Comparison of ENCODE assay signal across 28 cellular contexts in the genomic region with DNA sequence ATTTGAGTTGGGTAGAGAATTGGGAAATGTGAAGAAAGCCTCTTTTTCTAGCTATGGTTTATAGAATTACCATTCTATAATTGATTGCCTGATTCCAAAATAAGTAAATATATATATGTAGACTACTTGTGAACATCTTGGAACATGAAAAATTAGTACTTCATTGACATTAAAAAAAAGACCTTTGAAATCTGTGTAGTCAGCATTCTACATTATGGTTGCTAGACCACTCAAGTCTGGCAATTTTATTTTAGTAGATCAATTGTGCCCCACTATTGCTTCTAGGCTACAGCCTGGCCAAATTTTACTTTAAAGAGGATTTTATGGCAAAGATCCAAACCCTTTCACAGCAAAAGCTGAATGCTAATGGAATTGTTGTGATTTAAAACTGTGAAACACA.
"Had no signal": no experiment of that assay in that cellular context is flagged by ENCODE, and none has a peak within 500 bp of the region (broad histone marks: within the 10 kb centered on the region; RNA-seq: fewer than 3 reads in every experiment).

No MANE protein-coding gene starts in this region.

- FAIRE-seq: urothelium cell line had no signal

- H3K27ac ChIP-seq: neural progenitor cell, ovary, parathyroid adenoma, psoas muscle, skin epidermis, spleen, thoracic aorta, thyroid gland, tibial nerve, upper lobe of left lung, vagina had no signal

- H2AFZ ChIP-seq: neural progenitor cell, parathyroid adenoma had no signal

- H3K36me3 ChIP-seq: ovary, spleen, thoracic aorta, thyroid gland, tibial nerve, upper lobe of left lung, vagina had no signal

- DNase-seq: natural killer cell; occipital lobe; ovary; posterior cingulate gyrus; psoas muscle; right cardiac atrium; spleen; stimulated activated CD4-positive, alpha-beta T cell treated with anti-CD3 and anti-CD28 coated beads, Interleukin-12 subunit alpha, Interleukin-12 subunit beta, amount 100 ng/mL, for 4 hours; stimulated activated CD4-positive, alpha-beta T cell treated with anti-CD3 and anti-CD28 coated beads, Interleukin-1b, Interleukin-23, amount 100 ng/mL, for 48 hours; stimulated activated CD4-positive, alpha-beta T cell treated with anti-CD3 and anti-CD28 coated beads, Interleukin-4, amount 100 ng/mL, for 1 hour; stimulated activated CD4-positive, alpha-beta T cell treated with anti-CD3 and anti-CD28 coated beads, Interleukin-4, amount 100 ng/mL, for 4 hours; stimulated activated CD8-positive, alpha-beta memory T cell treated with anti-CD3 and anti-CD28 coated beads, Interleukin-4, amount 100 ng/mL, for 48 hours; stimulated activated naive CD4-positive, alpha-beta T cell; stimulated activated naive CD8-positive, alpha-beta T cell treated with anti-CD3 and anti-CD28 coated beads, Interleukin-15, amount 100 ng/mL, for 72 hours; stimulated activated naive CD8-positive, alpha-beta T cell treated with anti-CD3 and anti-CD28 coated beads, Interleukin-15, Interleukin-2, amounts not matched to agents 100 U/mL and 50 U/mL, for 24 hours; thyroid gland; trophoblast cell; upper lobe of left lung had no signal

- H3K79me2 ChIP-seq: parathyroid adenoma had no signal

- H3K4me2 ChIP-seq: neural progenitor cell, smooth muscle cell had no signal

- ATAC-seq: natural killer cell; psoas muscle; right cardiac atrium; sciatic nerve; stimulated activated memory B cell treated with anti-CD40 and anti-IgM and Interleukin-4, amounts not matched to agents 10 μg/mL and 1 μg/mL and 100 μg/mL, for 72 hours; stimulated activated naive CD8-positive, alpha-beta T cell treated with anti-CD3 and anti-CD28 coated beads, Interleukin-15, amount 100 ng/mL, for 72 hours; stimulated activated naive CD8-positive, alpha-beta T cell treated with anti-CD3 and anti-CD28 coated beads, Interleukin-15, Interleukin-2, amounts not matched to agents 100 U/mL and 50 U/mL, for 24 hours had no signal

- H3K4me3 ChIP-seq: neural progenitor cell, ovary, psoas muscle, skin epidermis, smooth muscle cell, spleen, thoracic aorta, thyroid gland, tibial nerve, upper lobe of left lung, vagina had no signal

- H3K27me3 ChIP-seq: neural progenitor cell, ovary, spleen, thyroid gland, tibial nerve, upper lobe of left lung, vagina had no signal

- H3K9me3 ChIP-seq: ovary, thyroid gland, vagina had no signal

- H3K4me1 ChIP-seq: neural progenitor cell, psoas muscle, spleen, thyroid gland, tibial nerve, upper lobe of left lung, vagina had no signal

- H3K9ac ChIP-seq: neural progenitor cell, parathyroid adenoma had no signal
